ENCODE assay signal across 1 cellular context in the genomic region with DNA sequence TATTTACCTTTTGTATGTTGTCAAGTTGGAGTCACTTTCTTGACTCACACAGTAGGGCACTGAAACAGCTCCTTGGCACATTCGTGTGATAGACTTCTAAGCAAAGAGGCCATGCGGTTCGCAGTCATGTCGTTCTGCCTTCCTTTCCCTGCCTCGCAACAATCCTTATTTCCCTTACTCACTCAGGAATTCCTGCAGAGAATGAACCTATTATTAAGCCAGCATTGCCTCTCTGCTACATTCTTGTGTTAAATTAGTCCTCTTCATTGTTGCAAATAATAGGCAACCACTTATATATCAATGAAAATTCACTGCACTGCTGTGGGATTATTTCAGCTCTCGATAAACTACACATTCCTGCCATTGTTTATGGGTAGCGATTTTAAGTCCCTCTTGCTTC.
TF ChIP-seq lines count a peak whose summit lies in the region.

No MANE protein-coding gene starts in this region.

TF ChIP-seq in WTC11, 78 proteins besides CTCF, POLR2A, EP300 and RAD21 (continued from another document):
- TF ChIP-seq, protein P1, sequence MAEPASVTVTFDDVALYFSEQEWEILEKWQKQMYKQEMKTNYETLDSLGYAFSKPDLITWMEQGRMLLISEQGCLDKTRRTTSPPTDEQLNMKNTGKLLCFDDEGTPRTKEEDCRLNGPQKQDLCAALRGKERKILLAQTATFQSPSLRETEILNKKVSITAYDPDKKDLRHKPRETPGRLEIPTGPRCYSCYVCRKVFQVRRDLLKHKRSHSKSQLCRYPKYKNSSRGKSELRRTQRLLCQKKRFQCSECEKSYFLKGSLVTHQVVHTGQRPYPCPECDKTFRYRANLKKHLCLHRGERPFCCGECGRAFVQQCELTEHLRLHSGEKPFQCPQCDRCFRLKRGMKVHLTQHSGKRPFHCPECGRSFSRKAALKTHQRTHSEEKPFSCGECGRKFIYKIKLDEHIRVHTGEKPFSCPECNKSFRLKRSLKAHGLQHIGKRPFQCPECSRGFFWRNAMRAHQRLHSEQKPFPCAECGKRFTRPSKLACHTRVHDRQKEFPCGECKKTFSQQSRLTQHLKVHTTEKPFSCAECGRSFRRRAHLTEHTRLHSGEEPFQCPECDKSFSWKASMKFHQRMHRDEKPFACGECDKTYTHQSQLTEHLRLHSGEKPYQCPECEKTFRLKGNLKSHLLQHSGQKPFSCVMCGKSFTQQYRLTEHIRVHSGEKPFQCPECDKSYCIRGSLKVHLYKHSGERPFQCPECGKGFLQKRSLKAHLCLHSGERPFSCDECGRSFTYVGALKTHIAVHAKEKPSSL (CRISPR knock-in tag; conservative IDR thresholded peaks at IDR 0.05): no peak
- TF ChIP-seq KAT7 (CRISPR knock-in tag; IDR thresholded peaks at IDR 0.05; ENCODE audit: borderline replicate concordance): no peak
- no peak for TF ChIP-seq ZNF219 (CRISPR knock-in tag; IDR thresholded peaks at IDR 0.05; ENCODE audit: borderline replicate concordance)
- TF ChIP-seq, protein P2, sequence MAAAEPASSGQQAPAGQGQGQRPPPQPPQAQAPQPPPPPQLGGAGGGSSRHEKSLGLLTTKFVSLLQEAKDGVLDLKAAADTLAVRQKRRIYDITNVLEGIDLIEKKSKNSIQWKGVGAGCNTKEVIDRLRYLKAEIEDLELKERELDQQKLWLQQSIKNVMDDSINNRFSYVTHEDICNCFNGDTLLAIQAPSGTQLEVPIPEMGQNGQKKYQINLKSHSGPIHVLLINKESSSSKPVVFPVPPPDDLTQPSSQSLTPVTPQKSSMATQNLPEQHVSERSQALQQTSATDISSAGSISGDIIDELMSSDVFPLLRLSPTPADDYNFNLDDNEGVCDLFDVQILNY (CRISPR knock-in tag; IDR thresholded peaks at IDR 0.05): no peak
- TF ChIP-seq SMAD3 (CRISPR knock-in tag; IDR thresholded peaks at IDR 0.05; ENCODE audit: borderline replicate concordance): no peak
- TF ChIP-seq, protein P3, sequence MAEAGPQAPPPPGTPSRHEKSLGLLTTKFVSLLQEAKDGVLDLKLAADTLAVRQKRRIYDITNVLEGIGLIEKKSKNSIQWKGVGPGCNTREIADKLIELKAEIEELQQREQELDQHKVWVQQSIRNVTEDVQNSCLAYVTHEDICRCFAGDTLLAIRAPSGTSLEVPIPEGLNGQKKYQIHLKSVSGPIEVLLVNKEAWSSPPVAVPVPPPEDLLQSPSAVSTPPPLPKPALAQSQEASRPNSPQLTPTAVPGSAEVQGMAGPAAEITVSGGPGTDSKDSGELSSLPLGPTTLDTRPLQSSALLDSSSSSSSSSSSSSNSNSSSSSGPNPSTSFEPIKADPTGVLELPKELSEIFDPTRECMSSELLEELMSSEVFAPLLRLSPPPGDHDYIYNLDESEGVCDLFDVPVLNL (CRISPR knock-in tag; IDR thresholded peaks at IDR 0.05; ENCODE audit: borderline replicate concordance, low read depth): no peak
- no peak for TF ChIP-seq ZNF423 (CRISPR knock-in tag; IDR thresholded peaks at IDR 0.05)
- TF ChIP-seq ATF1 (CRISPR knock-in tag; IDR thresholded peaks at IDR 0.05): no peak
- TF ChIP-seq, protein P4, sequence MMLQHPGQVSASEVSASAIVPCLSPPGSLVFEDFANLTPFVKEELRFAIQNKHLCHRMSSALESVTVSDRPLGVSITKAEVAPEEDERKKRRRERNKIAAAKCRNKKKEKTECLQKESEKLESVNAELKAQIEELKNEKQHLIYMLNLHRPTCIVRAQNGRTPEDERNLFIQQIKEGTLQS (CRISPR knock-in tag; conservative IDR thresholded peaks at IDR 0.05): no peak
- TF ChIP-seq, protein P5, sequence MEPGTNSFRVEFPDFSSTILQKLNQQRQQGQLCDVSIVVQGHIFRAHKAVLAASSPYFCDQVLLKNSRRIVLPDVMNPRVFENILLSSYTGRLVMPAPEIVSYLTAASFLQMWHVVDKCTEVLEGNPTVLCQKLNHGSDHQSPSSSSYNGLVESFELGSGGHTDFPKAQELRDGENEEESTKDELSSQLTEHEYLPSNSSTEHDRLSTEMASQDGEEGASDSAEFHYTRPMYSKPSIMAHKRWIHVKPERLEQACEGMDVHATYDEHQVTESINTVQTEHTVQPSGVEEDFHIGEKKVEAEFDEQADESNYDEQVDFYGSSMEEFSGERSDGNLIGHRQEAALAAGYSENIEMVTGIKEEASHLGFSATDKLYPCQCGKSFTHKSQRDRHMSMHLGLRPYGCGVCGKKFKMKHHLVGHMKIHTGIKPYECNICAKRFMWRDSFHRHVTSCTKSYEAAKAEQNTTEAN (CRISPR knock-in tag; IDR thresholded peaks at IDR 0.05): no peak
- TF ChIP-seq TEAD4 (CRISPR knock-in tag; IDR thresholded peaks at IDR 0.05): no peak
- TF ChIP-seq ZNF138 (CRISPR knock-in tag; conservative IDR thresholded peaks at IDR 0.05): no peak
- no peak for TF ChIP-seq ZNF263 (CRISPR knock-in tag; IDR thresholded peaks at IDR 0.05; ENCODE audit: low read depth)
